ENCODE assay signal across 28 cellular contexts in the genomic region with DNA sequence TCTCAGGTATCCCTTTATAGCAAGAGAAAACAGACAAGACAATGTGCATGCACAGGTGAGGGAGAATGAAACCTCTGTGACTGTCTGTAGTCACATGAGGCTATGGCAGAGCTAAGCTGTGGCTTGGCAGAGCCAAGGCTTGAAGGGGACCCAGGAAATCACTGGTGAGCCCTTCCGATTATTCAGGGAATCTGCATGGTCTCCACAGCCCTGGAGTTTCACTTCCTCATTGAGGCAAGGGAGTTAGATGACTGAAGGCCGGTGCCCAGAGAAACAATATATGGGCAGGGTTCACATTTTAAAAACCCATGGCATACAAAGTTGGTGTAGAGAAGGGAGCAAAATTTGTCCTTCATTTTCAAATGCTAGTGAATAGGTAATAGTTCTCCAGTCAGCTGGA.
"Had no signal": no experiment of that assay in that cellular context is flagged by ENCODE, and none has a peak within 500 bp of the region (broad histone marks: within the 10 kb centered on the region; RNA-seq: fewer than 3 reads in every experiment).

No MANE protein-coding gene starts in this region.

- DNase-seq: activated CD4-positive, alpha-beta T cell treated with anti-CD3 and anti-CD28 coated beads for 36 hours; activated CD4-positive, alpha-beta T cell treated with anti-CD3 and anti-CD28 coated beads, Interleukin-2, amount 50 U/mL, for 4 hours; activated CD8-positive, alpha-beta memory T cell treated with anti-CD3 and anti-CD28 coated beads for 24 hours; activated CD8-positive, alpha-beta memory T cell treated with anti-CD3 and anti-CD28 coated beads, Interleukin-2, amount 50 U/mL, for 4 hours; activated naive CD4-positive, alpha-beta T cell; activated naive CD8-positive, alpha-beta T cell treated with anti-CD3 and anti-CD28 coated beads for 36 hours; activated T-cell treated with anti-CD3 and anti-CD28 coated beads, Interleukin-2, amount 50 U/mL, for 24 hours; cerebellar nuclear complex; endodermal cell; esophagus squamous epithelium; heart right ventricle; lower lobe of right lung; mesendoderm; mucosa of descending colon; occipital lobe; posterior cingulate gyrus; right lobe of liver; stimulated activated CD4-positive, alpha-beta T cell treated with anti-CD3 and anti-CD28 coated beads, Interleukin-1b, Interleukin-23, amount 100 ng/mL, for 48 hours; stimulated activated naive CD8-positive, alpha-beta T cell treated with anti-CD3 and anti-CD28 coated beads, Interleukin-15, amount 100 ng/mL, for 72 hours; T-helper 9 cell had no signal

- H3K9me3 ChIP-seq: esophagus squamous epithelium, gastroesophageal sphincter, lower lobe of right lung, mucosa of descending colon, right lobe of liver, suprapubic skin had no signal

- ATAC-seq: activated CD4-positive, alpha-beta T cell treated with anti-CD3 and anti-CD28 coated beads for 36 hours; activated T-helper 17 cell treated with anti-CD3 and anti-CD28 coated beads, Interleukin-2, amount 50 U/mL, for 72 hours; gastroesophageal sphincter; heart right ventricle; lower lobe of right lung; mucosa of descending colon; right lobe of liver; stimulated activated effector memory CD8-positive, alpha-beta T cell treated with anti-CD3 and anti-CD28 coated beads, Interleukin-12 subunit alpha, Interleukin-12 subunit beta, amount 100 ng/mL, for 72 hours; stimulated activated naive CD8-positive, alpha-beta T cell treated with anti-CD3 and anti-CD28 coated beads, Interleukin-15, amount 100 ng/mL, for 72 hours; WTC11 had no signal

- H3K36me3 ChIP-seq: esophagus squamous epithelium, gastroesophageal sphincter, heart right ventricle, lower lobe of right lung, right lobe of liver, suprapubic skin, tibial nerve had no signal

- H3K27me3 ChIP-seq: esophagus squamous epithelium, gastroesophageal sphincter, heart right ventricle, right lobe of liver, suprapubic skin, tibial nerve had no signal

- H3K4me3 ChIP-seq: coronary artery, esophagus squamous epithelium, gastroesophageal sphincter, heart right ventricle, lower lobe of right lung, mucosa of descending colon, right lobe of liver, skin epidermis, suprapubic skin, tibial nerve had no signal

- H3K27ac ChIP-seq: coronary artery, esophagus squamous epithelium, gastroesophageal sphincter, lower lobe of right lung, right lobe of liver, skin epidermis, suprapubic skin, tibial nerve had no signal
